Comparison of ENCODE assay signal across 13 cellular contexts in genomic region chr9:94809778-94810177, GRCh38.
A peak's percentile ranks its signal among the peaks of the same experiment; 100 is the strongest.
DNase-seq lines count a peak whose midpoint lies in the region; TF ChIP-seq lines count a peak whose summit lies in the region.
"Had no signal": no experiment of that assay in that cellular context is flagged by ENCODE, and none has a peak within 500 bp of the region (broad histone marks: within the 10 kb centered on the region; RNA-seq: fewer than 3 reads in every experiment).

No MANE protein-coding gene starts in this region.

- H3K4me1 Mint-ChIP-seq in chondrocyte (ENCODE audit: low read depth): peaks cover 86% of the 10 kb centered on the region

- H3K9ac ChIP-seq in trophoblast cell (ENCODE audit: low read length): no peak overlapping the region

- no peak overlapping the region for H2BK120ac ChIP-seq in trophoblast cell (ENCODE audit: insufficient read depth, low read length, poor library complexity)

- no peak overlapping the region for H3K4me3 Mint-ChIP-seq in chondrocyte (ENCODE audit: unreplicated experiment)
- H3K4me3 Mint-ChIP-seq: CD4-positive, alpha-beta memory T cell had no signal

- DNase-seq in M059J (ENCODE audit: low read depth): peak; percentile 18
- no peak for DNase-seq in chondrocyte (ENCODE audit: low spot score)
- DNase-seq in kidney tubule cell (ENCODE audit: low spot score): peak; percentile 67
- peak; percentile 95 to 98 for DNase-seq in trophoblast cell
- no peak for DNase-seq in medulla oblongata (ENCODE audit: extremely low spot score)
- no peak for DNase-seq in HuH-7 (ENCODE audit: low spot score)
- DNase-seq in MV-4-11 (lab: John Stamatoyannopoulos, UW): no peak
- DNase-seq in NCI-H510A (lab: John Stamatoyannopoulos, UW): no peak
- DNase-seq: BE2C; CD4-positive, alpha-beta memory T cell; DMS79 had no signal

- peak overlapping the region; percentile 27 for H3K27ac Mint-ChIP-seq in chondrocyte (ENCODE audit: unreplicated experiment)
- H3K27ac Mint-ChIP-seq: CD4-positive, alpha-beta memory T cell had no signal

- no CpG with 5 or more reads among the region's 6 CpGs for WGBS in trophoblast cell (ENCODE audit: extremely low coverage, insufficient coverage, insufficient read length)

- no peak overlapping the region for H3K14ac ChIP-seq in trophoblast cell (ENCODE audit: low read length)

- no peak overlapping the region for H2AFZ ChIP-seq in trophoblast cell (ENCODE audit: insufficient read depth, low read length, poor library complexity)

- TF ChIP-seq CTCF in chondrocyte (IDR thresholded peaks at IDR 0.05): no peak

- no peaks in the 10 kb centered on the region for H3K27me3 Mint-ChIP-seq in chondrocyte (ENCODE audit: low read depth)
- H3K27me3 Mint-ChIP-seq: CD4-positive, alpha-beta memory T cell had no signal

- H2AK5ac ChIP-seq in trophoblast cell (ENCODE audit: low read length): no peak overlapping the region

- H3K27ac ChIP-seq in trophoblast cell (ENCODE audit: low read depth, low read length): no peak overlapping the region
- H3K27ac ChIP-seq: C4-2B had no signal

- H4K12ac ChIP-seq in trophoblast cell (ENCODE audit: low read depth, low read length): no peak overlapping the region

- H3K9me3 ChIP-seq in trophoblast cell (ENCODE audit: insufficient read depth, low read depth, low read length): no peaks in the 10 kb centered on the region
- H3K9me3 ChIP-seq: BE2C had no signal

- peaks cover 10 to 20% of the 10 kb centered on the region in 2 experiments for H3K4me1 ChIP-seq in trophoblast cell (ENCODE audit: control insufficient read depth in 1 of 2, insufficient read depth in 2 of 2, low read length in 2 of 2)

- H3K36me3 ChIP-seq in trophoblast cell (ENCODE audit: control insufficient read depth in 1 of 2, insufficient read depth in 2 of 2, low read length in 2 of 2): peaks cover 0 to 2% of the 10 kb centered on the region in 2 experiments

- no peak overlapping the region for H3K4ac ChIP-seq in trophoblast cell (ENCODE audit: low read depth, low read length)

- H2BK5ac ChIP-seq in trophoblast cell (ENCODE audit: low read depth, low read length, poor library complexity): no peak overlapping the region

- no peak overlapping the region for H4K8ac ChIP-seq in trophoblast cell (ENCODE audit: low read depth, low read length)

- H3K23ac ChIP-seq in trophoblast cell (ENCODE audit: low read length): no peak overlapping the region

- no peak overlapping the region for H2BK12ac ChIP-seq in trophoblast cell (ENCODE audit: low read length)

- no peak overlapping the region for H4K91ac ChIP-seq in trophoblast cell (ENCODE audit: low read depth, low read length)

- H3K79me1 ChIP-seq in trophoblast cell (ENCODE audit: low read length): peaks cover 4% of the 10 kb centered on the region

- H3K36me3 Mint-ChIP-seq in chondrocyte (ENCODE audit: low read depth): peaks cover 14% of the 10 kb centered on the region

- no peaks in the 10 kb centered on the region for H3K27me3 ChIP-seq in trophoblast cell (ENCODE audit: insufficient read depth, low read length)
- H3K27me3 ChIP-seq: BE2C had no signal

- no peak overlapping the region for H3K4me2 ChIP-seq in trophoblast cell (ENCODE audit: low read length)

- H3K9me3 Mint-ChIP-seq in chondrocyte (ENCODE audit: low read depth): no peaks in the 10 kb centered on the region
- H3K9me3 Mint-ChIP-seq: CD4-positive, alpha-beta memory T cell had no signal

- H3K4me3 ChIP-seq in trophoblast cell (ENCODE audit: low read depth, low read length): no peak overlapping the region
- H3K4me3 ChIP-seq: GM12878 had no signal

- no peak overlapping the region for H3K18ac ChIP-seq in trophoblast cell (ENCODE audit: low read length)

- H3K79me2 ChIP-seq in trophoblast cell (ENCODE audit: control insufficient read depth, insufficient read depth, low read length, poor library complexity): no peaks in the 10 kb centered on the region

Comparison
In these comparisons a context has a peak if more than half of its experiments do, and no peak if none do; other contexts are left out.
1. DNase-seq: peak in M059J (single experiment), kidney tubule cell (single experiment) and trophoblast cell (2 of 2); none in chondrocyte (single experiment), medulla oblongata (single experiment), HuH-7 (single experiment), MV-4-11 (single experiment) and NCI-H510A (single experiment).